3 cellular contexts compared by ENCODE assay signal in genomic region chr3:48361928-48362327, GRCh38.
TF ChIP-seq lines count a peak whose summit lies in the region.

No MANE protein-coding gene starts in this region.

TF ChIP-seq in HCT116, 20 proteins besides CTCF, POLR2A, EP300 and RAD21:
- TF ChIP-seq CBX3 (IDR thresholded peaks at IDR 0.05; ENCODE audit: low read depth) (0 out of 2 replicates have a peak, but pooled peaks have one; percentile 42), SRF (IDR thresholded peaks at IDR 0.05; ENCODE audit: low read depth) (no peak), EZH2 (IDR thresholded peaks at IDR 0.05) (no peak)

TF ChIP-seq in HEK293, 187 proteins besides CTCF, POLR2A, EP300 and RAD21:
- TF ChIP-seq ZNF362 (tag by site-specific recombination; IDR thresholded peaks at IDR 0.05) (no peak), SETDB1 (IDR thresholded peaks at IDR 0.05; ENCODE audit: insufficient read length, low read length) (peak; percentile 74)

TF ChIP-seq in K562, 482 proteins besides CTCF, POLR2A, EP300 and RAD21:
- peak; percentile 97 for TF ChIP-seq ZNF507 (tag; conservative IDR thresholded peaks at IDR 0.05)
- TF ChIP-seq HCFC1 (IDR thresholded peaks at IDR 0.05; ENCODE audit: low read depth, low read length) = no peak
- no peak for TF ChIP-seq ZNF639 (CRISPR knock-in tag; conservative IDR thresholded peaks at IDR 0.05 in 1 of 2, IDR thresholded peaks at IDR 0.05 in 1 of 2)
- TF ChIP-seq ZNF140 (CRISPR knock-in tag; IDR thresholded peaks at IDR 0.05) = no peak
- TF ChIP-seq TCF3 (CRISPR knock-in tag; IDR thresholded peaks at IDR 0.05) = no peak
- peak; percentile 49 for TF ChIP-seq RBM25 (IDR thresholded peaks at IDR 0.05; ENCODE audit: low read depth, low read length, severe bottlenecking)
- TF ChIP-seq CBFB (CRISPR knock-in tag; IDR thresholded peaks at IDR 0.05) = no peak
- TF ChIP-seq KLF1 (tag; IDR thresholded peaks at IDR 0.05) = no peak
- TF ChIP-seq FUS (optimal IDR thresholded peaks at IDR 0.05; ENCODE audit: low read depth, low read length) = no peak
- TF ChIP-seq BRD9 (IDR thresholded peaks at IDR 0.05; ENCODE audit: low read depth, partially characterized antibody) = no peak
TF ChIP-seq in K562: peak in this region for 2.
